In the genomic region with DNA sequence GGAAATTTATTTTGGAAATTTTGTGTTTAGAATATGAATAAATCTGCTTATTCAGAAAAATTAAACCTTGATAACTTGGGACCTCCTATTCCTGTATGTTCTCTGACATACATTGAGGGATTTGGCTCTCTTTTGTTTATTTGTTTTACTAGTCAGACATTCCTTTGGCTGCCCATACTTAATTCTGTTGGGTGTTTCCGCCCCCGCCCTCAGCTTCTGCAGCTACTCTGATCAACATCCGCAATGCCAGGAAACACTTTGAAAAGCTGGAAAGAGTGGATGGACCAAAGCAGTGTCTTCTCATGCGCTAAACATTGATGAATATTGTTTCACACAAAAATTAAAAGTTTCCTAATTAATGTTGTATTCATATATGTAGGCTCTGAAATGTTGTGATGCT, we compare ENCODE assay signal across 10 cellular contexts.
"Had no signal": no experiment of that assay in that cellular context is flagged by ENCODE, and none has a peak within 500 bp of the region (broad histone marks: within the 10 kb centered on the region; RNA-seq: fewer than 3 reads in every experiment).

No MANE protein-coding gene starts in this region.

- H3K4me3 ChIP-seq: heart left ventricle, psoas muscle, stomach, thoracic aorta had no signal

- DNase-seq: activated CD4-positive, alpha-beta T cell treated with anti-CD3 and anti-CD28 coated beads, Interleukin-2, amount 50 U/mL, for 4 hours; activated effector memory CD4-positive, alpha-beta T cell treated with Interleukin-2 at 50 U/mL for 16 hours; activated T-cell treated with anti-CD3 and anti-CD28 coated beads, Interleukin-2, amount 50 U/mL, for 24 hours; amygdala; heart left ventricle; psoas muscle; stimulated activated CD4-positive, alpha-beta T cell treated with anti-CD3 and anti-CD28 coated beads, Interleukin-4, amount 100 ng/mL, for 4 hours; stomach; T-helper 17 cell had no signal

- H3K27me3 ChIP-seq: heart left ventricle, stomach had no signal

- H3K27ac ChIP-seq: heart left ventricle, psoas muscle, stomach, thoracic aorta had no signal

- H3K9me3 ChIP-seq: psoas muscle, thoracic aorta had no signal

- H3K4me1 ChIP-seq: heart left ventricle, psoas muscle, stomach had no signal

- H3K36me3 ChIP-seq: thoracic aorta had no signal
